ENCODE assay signal across 7 cellular contexts in genomic region chr7:105876091-105876963, GRCh38. TPM values are rescaled to one million over a fixed set of nuclear protein-coding genes. Genes with fewer than 3 reads are reported as not detected.
DNase-seq lines count a peak whose midpoint lies in the region; ATAC-seq and TF ChIP-seq lines count a peak whose summit lies in the region.

ATXN7L1 (minus strand) TSS chr7:105876599; CDS start chr7:105876558, 41 bp downstream.

- ATAC-seq in GM18867 (IDR thresholded peaks at IDR 0.05; ENCODE audit: unreplicated experiment) (peak; percentile 93), HG03354 (IDR thresholded peaks at IDR 0.05; ENCODE audit: poor library complexity, severe bottlenecking, unreplicated experiment) (peak; percentile 93)

- peak within 1 kb of the TSS; percentile 90 for H3K4me3 ChIP-seq in kidney epithelial cell (ENCODE audit: low read depth, low read length)

- no peak for TF ChIP-seq CTCF in kidney epithelial cell (IDR thresholded peaks at IDR 0.05; ENCODE audit: insufficient read depth, low read length, poor library complexity, severe bottlenecking)

- peak; percentile 65 for DNase-seq in NCI-H510A treated with DMSO at 0.1 percent for 48 hours (lab: John Stamatoyannopoulos, UW)
- DNase-seq in activated CD4-positive, alpha-beta T cell treated with anti-CD3 and anti-CD28 coated beads for 1 hour = peak; percentile 84
- peak; percentile 96 for DNase-seq in cerebellum (ENCODE audit: low spot score)
- DNase-seq in kidney epithelial cell (ENCODE audit: low read depth) = peak; percentile 83
- peak; percentile 87 to 91 for DNase-seq in stimulated activated CD4-positive, alpha-beta T cell treated with anti-CD3 and anti-CD28 coated beads, Interleukin-15, amount 100 ng/mL, for 1 hour (ENCODE audit: low read depth in 1 of 2, low spot score in 1 of 2)

- no peaks in the 10 kb centered on the region for H3K27me3 ChIP-seq in kidney epithelial cell (ENCODE audit: control insufficient read depth, insufficient read depth, low read length)

- H3K36me3 ChIP-seq in kidney epithelial cell (ENCODE audit: control insufficient read depth, insufficient read depth, low read length) = no peaks in the 10 kb centered on the region

RNA-seq across cellular contexts. Expression of gene ATXN7L1, which starts in this region (rescaled TPM):
- total RNA-seq in cerebellum (28.2 TPM), kidney epithelial cell (2.4 and 3.1 TPM in 2 replicates)

Comparison
In these comparisons a context has a peak if more than half of its experiments do, and no peak if none do; other contexts are left out.
1. Peak in every context shown above with its lines: DNase-seq, ATAC-seq and H3K4me3 ChIP-seq.